1 cellular context compared by ENCODE assay signal in the genomic region with DNA sequence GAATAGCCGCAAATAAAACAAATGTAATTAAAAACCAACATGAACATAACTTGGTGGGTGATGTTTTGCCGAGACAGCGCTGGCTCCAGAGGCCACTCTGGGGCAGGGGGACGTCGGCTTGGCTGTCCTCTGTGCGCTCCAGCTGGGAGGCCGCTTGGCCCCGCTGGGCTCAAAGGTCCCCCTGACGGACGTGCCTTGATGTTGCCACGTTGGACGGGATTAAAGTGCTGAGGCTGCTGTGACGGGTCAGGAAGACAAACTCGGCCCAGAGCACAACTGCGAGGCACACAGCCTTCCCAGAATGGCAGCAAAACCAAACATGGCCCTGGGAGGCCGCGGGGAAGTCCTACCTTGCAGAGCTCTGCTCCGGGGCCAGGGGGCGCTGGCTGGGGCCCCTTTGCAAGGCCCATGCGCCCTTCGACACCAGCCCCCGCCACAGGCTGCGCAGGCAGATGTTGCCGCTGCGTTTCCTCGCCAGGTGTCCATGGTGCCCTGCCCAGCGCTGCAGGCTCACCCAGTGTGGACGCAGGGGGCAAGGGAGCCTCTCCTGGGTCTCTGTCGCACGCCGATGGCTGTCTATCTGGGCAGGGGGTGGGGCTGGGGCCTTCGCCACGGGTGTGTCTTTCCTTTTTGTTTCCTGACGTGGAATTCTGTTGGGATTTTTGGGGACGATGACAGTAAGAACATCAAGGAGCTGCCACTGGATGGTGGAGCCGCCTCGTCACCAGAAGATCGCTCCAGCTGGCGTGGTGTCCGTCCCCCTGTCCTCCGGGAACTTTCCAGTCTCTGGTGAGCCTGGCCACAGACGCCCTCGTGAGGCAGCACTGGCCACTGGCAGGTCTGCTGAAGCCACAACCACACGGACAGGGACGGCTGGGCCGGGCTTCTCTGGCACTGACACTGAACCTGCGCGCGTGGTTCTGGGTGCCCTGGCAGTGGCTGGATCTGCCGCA.
TF ChIP-seq lines count a peak whose summit lies in the region.

No MANE protein-coding gene starts in this region.

TF ChIP-seq in HepG2, 621 proteins besides CTCF, POLR2A, EP300 and RAD21 (continued from another document and continues in another):
- TF ChIP-seq, protein P1, sequence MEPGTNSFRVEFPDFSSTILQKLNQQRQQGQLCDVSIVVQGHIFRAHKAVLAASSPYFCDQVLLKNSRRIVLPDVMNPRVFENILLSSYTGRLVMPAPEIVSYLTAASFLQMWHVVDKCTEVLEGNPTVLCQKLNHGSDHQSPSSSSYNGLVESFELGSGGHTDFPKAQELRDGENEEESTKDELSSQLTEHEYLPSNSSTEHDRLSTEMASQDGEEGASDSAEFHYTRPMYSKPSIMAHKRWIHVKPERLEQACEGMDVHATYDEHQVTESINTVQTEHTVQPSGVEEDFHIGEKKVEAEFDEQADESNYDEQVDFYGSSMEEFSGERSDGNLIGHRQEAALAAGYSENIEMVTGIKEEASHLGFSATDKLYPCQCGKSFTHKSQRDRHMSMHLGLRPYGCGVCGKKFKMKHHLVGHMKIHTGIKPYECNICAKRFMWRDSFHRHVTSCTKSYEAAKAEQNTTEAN (CRISPR knock-in tag; conservative IDR thresholded peaks at IDR 0.05) = peak; percentile 68; the same call in 1 of the 2 replicates
- TF ChIP-seq SRF (IDR thresholded peaks at IDR 0.05; ENCODE audit: low read depth, low read length) = no peak
- TF ChIP-seq, protein P2, sequence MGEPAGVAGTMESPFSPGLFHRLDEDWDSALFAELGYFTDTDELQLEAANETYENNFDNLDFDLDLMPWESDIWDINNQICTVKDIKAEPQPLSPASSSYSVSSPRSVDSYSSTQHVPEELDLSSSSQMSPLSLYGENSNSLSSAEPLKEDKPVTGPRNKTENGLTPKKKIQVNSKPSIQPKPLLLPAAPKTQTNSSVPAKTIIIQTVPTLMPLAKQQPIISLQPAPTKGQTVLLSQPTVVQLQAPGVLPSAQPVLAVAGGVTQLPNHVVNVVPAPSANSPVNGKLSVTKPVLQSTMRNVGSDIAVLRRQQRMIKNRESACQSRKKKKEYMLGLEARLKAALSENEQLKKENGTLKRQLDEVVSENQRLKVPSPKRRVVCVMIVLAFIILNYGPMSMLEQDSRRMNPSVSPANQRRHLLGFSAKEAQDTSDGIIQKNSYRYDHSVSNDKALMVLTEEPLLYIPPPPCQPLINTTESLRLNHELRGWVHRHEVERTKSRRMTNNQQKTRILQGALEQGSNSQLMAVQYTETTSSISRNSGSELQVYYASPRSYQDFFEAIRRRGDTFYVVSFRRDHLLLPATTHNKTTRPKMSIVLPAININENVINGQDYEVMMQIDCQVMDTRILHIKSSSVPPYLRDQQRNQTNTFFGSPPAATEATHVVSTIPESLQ (CRISPR knock-in tag; conservative IDR thresholded peaks at IDR 0.05) = no peak
- 0 out of 2 replicates have a peak, but pooled peaks have one; percentile 69 for TF ChIP-seq MEIS2 (CRISPR knock-in tag; IDR thresholded peaks at IDR 0.05)
- 0 out of 2 replicates have a peak, but pooled peaks have one; percentile 22 for TF ChIP-seq ZNF205 (CRISPR knock-in tag; IDR thresholded peaks at IDR 0.05)
- no peak for TF ChIP-seq TAF15 (IDR thresholded peaks at IDR 0.05; ENCODE audit: low read depth, low read length, poor library complexity, severe bottlenecking)
- peak; percentile 51; the same call in 1 of the 2 replicates for TF ChIP-seq FOXO1 (CRISPR knock-in tag; IDR thresholded peaks at IDR 0.05)
- no peak for TF ChIP-seq ZNF589 (CRISPR knock-in tag; conservative IDR thresholded peaks at IDR 0.05)
- TF ChIP-seq, protein P3, sequence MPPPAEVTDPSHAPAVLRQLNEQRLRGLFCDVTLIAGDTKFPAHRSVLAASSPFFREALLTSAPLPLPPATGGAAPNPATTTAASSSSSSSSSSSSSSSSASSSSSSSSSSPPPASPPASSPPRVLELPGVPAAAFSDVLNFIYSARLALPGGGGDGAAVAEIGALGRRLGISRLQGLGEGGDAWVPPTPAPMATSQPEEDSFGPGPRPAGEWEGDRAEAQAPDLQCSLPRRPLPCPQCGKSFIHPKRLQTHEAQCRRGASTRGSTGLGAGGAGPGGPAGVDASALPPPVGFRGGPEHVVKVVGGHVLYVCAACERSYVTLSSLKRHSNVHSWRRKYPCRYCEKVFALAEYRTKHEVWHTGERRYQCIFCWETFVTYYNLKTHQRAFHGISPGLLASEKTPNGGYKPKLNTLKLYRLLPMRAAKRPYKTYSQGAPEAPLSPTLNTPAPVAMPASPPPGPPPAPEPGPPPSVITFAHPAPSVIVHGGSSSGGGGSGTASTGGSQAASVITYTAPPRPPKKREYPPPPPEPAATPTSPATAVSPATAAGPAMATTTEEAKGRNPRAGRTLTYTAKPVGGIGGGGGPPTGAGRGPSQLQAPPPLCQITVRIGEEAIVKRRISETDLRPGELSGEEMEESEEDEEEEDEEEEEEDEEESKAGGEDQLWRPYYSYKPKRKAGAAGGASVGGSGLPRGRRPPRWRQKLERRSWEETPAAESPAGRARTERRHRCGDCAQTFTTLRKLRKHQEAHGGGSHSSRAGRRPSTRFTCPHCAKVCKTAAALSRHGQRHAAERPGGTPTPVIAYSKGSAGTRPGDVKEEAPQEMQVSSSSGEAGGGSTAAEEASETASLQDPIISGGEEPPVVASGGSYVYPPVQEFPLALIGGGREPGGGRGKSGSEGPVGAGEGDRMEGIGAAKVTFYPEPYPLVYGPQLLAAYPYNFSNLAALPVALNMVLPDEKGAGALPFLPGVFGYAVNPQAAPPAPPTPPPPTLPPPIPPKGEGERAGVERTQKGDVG (CRISPR knock-in tag; IDR thresholded peaks at IDR 0.05; ENCODE audit: borderline replicate concordance) = peak; percentile 79; the same call in 1 of the 2 replicates
- TF ChIP-seq, protein P4, sequence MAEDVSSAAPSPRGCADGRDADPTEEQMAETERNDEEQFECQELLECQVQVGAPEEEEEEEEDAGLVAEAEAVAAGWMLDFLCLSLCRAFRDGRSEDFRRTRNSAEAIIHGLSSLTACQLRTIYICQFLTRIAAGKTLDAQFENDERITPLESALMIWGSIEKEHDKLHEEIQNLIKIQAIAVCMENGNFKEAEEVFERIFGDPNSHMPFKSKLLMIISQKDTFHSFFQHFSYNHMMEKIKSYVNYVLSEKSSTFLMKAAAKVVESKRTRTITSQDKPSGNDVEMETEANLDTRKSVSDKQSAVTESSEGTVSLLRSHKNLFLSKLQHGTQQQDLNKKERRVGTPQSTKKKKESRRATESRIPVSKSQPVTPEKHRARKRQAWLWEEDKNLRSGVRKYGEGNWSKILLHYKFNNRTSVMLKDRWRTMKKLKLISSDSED (CRISPR knock-in tag; IDR thresholded peaks at IDR 0.05) = no peak
- TF ChIP-seq MEF2D (CRISPR knock-in tag; IDR thresholded peaks at IDR 0.05) = peak; percentile 79
- TF ChIP-seq, protein P5, sequence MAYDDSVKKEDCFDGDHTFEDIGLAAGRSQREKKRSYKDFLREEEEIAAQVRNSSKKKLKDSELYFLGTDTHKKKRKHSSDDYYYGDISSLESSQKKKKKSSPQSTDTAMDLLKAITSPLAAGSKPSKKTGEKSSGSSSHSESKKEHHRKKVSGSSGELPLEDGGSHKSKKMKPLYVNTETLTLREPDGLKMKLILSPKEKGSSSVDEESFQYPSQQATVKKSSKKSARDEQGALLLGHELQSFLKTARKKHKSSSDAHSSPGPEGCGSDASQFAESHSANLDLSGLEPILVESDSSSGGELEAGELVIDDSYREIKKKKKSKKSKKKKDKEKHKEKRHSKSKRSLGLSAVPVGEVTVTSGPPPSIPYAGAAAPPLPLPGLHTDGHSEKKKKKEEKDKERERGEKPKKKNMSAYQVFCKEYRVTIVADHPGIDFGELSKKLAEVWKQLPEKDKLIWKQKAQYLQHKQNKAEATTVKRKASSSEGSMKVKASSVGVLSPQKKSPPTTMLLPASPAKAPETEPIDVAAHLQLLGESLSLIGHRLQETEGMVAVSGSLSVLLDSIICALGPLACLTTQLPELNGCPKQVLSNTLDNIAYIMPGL (CRISPR knock-in tag; IDR thresholded peaks at IDR 0.05; ENCODE audit: borderline replicate concordance in 1 of 2, low read depth in 1 of 2) = peak in 1 of 2 experiments; percentile 32; a peak in 1 of 4 replicates
- TF ChIP-seq, protein P6, sequence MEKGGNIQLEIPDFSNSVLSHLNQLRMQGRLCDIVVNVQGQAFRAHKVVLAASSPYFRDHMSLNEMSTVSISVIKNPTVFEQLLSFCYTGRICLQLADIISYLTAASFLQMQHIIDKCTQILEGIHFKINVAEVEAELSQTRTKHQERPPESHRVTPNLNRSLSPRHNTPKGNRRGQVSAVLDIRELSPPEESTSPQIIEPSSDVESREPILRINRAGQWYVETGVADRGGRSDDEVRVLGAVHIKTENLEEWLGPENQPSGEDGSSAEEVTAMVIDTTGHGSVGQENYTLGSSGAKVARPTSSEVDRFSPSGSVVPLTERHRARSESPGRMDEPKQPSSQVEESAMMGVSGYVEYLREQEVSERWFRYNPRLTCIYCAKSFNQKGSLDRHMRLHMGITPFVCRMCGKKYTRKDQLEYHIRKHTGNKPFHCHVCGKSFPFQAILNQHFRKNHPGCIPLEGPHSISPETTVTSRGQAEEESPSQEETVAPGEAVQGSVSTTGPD (CRISPR knock-in tag; IDR thresholded peaks at IDR 0.05) = no peak
- TF ChIP-seq THAP11 (CRISPR knock-in tag; IDR thresholded peaks at IDR 0.05) = no peak
- TF ChIP-seq KLF9 (CRISPR knock-in tag; IDR thresholded peaks at IDR 0.05; ENCODE audit: low read depth) = no peak
- peak; percentile 96 for TF ChIP-seq HNF4A (CRISPR knock-in tag; IDR thresholded peaks at IDR 0.05)
- no peak for TF ChIP-seq KAT7 (CRISPR knock-in tag; IDR thresholded peaks at IDR 0.05; ENCODE audit: borderline replicate concordance)
- TF ChIP-seq NFKB2 (CRISPR knock-in tag; IDR thresholded peaks at IDR 0.05; ENCODE audit: borderline replicate concordance) = peak; percentile 28; the same call in 1 of the 2 replicates
- TF ChIP-seq, protein P7, sequence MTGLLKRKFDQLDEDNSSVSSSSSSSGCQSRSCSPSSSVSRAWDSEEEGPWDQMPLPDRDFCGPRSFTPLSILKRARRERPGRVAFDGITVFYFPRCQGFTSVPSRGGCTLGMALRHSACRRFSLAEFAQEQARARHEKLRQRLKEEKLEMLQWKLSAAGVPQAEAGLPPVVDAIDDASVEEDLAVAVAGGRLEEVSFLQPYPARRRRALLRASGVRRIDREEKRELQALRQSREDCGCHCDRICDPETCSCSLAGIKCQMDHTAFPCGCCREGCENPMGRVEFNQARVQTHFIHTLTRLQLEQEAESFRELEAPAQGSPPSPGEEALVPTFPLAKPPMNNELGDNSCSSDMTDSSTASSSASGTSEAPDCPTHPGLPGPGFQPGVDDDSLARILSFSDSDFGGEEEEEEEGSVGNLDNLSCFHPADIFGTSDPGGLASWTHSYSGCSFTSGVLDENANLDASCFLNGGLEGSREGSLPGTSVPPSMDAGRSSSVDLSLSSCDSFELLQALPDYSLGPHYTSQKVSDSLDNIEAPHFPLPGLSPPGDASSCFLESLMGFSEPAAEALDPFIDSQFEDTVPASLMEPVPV (CRISPR knock-in tag; IDR thresholded peaks at IDR 0.05) = peak; percentile 30; the same call in 1 of the 2 replicates
- TF ChIP-seq ZNF264 (CRISPR knock-in tag; IDR thresholded peaks at IDR 0.05) = peak; percentile 69; the same call in 1 of the 2 replicates
- 0 out of 2 replicates have a peak, but pooled peaks have one; percentile 14 for TF ChIP-seq CHD2 (IDR thresholded peaks at IDR 0.05; ENCODE audit: low read depth, low read length)
- TF ChIP-seq, protein P8, sequence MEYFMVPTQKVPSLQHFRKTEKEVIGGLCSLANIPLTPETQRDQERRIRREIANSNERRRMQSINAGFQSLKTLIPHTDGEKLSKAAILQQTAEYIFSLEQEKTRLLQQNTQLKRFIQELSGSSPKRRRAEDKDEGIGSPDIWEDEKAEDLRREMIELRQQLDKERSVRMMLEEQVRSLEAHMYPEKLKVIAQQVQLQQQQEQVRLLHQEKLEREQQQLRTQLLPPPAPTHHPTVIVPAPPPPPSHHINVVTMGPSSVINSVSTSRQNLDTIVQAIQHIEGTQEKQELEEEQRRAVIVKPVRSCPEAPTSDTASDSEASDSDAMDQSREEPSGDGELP (IDR thresholded peaks at IDR 0.05; ENCODE audit: borderline replicate concordance, low read depth) = peak; percentile 96
- TF ChIP-seq NBN (conservative IDR thresholded peaks at IDR 0.05) = no peak
- TF ChIP-seq, protein P9, sequence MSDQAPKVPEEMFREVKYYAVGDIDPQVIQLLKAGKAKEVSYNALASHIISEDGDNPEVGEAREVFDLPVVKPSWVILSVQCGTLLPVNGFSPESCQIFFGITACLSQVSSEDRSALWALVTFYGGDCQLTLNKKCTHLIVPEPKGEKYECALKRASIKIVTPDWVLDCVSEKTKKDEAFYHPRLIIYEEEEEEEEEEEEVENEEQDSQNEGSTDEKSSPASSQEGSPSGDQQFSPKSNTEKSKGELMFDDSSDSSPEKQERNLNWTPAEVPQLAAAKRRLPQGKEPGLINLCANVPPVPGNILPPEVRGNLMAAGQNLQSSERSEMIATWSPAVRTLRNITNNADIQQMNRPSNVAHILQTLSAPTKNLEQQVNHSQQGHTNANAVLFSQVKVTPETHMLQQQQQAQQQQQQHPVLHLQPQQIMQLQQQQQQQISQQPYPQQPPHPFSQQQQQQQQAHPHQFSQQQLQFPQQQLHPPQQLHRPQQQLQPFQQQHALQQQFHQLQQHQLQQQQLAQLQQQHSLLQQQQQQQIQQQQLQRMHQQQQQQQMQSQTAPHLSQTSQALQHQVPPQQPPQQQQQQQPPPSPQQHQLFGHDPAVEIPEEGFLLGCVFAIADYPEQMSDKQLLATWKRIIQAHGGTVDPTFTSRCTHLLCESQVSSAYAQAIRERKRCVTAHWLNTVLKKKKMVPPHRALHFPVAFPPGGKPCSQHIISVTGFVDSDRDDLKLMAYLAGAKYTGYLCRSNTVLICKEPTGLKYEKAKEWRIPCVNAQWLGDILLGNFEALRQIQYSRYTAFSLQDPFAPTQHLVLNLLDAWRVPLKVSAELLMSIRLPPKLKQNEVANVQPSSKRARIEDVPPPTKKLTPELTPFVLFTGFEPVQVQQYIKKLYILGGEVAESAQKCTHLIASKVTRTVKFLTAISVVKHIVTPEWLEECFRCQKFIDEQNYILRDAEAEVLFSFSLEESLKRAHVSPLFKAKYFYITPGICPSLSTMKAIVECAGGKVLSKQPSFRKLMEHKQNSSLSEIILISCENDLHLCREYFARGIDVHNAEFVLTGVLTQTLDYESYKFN (CRISPR knock-in tag; conservative IDR thresholded peaks at IDR 0.05) = peak; percentile 95
- no peak for TF ChIP-seq IKZF4 (CRISPR knock-in tag; IDR thresholded peaks at IDR 0.05; ENCODE audit: borderline replicate concordance, low read depth, not compliant biosample characterization)
